20 cellular contexts compared by ENCODE assay signal in the genomic region with DNA sequence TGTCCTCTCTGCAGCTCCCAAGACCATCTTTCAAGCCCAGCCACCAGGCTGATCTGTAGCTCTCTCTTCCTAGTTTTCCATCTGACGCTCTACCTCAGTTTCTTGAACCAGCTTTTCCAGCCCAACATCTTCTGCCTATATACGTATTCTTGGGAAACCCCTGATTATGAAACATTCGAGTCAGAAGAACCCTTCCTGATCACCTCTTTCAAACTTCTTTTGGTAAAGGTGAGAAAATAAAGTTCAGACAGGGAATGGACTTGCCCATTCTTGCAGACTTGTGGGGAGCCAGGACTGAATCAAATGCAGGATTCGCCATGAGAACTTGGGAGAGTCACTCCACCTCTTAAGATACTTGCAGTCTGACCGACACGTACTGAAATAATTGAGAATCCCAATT.
A peak's percentile ranks its signal among the peaks of the same experiment; 100 is the strongest.
DNase-seq lines count a peak whose midpoint lies in the region; ATAC-seq and TF ChIP-seq lines count a peak whose summit lies in the region.
"Had no signal": no experiment of that assay in that cellular context is flagged by ENCODE, and none has a peak within 500 bp of the region (broad histone marks: within the 10 kb centered on the region; RNA-seq: fewer than 3 reads in every experiment).

No MANE protein-coding gene starts in this region.

- H3K36me3 Mint-ChIP-seq in MCF 10A (ENCODE audit: insufficient read depth, unreplicated experiment) (no peaks in the 10 kb centered on the region), nephron progenitor cell (ENCODE audit: low read depth) (peaks cover 91% of the 10 kb centered on the region)
- H3K36me3 Mint-ChIP-seq: CD8-positive, alpha-beta T cell had no signal

- H3K9me3 ChIP-seq in mammary epithelial cell (replicated peaks; ENCODE audit: insufficient read depth, low read length) = no peaks in the 10 kb centered on the region
- H3K9me3 ChIP-seq: A549; BLaER1 treated with 17β-estradiol and CSF1 and Interleukin-3, amounts not matched to agents 10 nM and 100 nM; Caco-2 had no signal

- H3K27ac ChIP-seq in mammary epithelial cell (ENCODE audit: insufficient read depth, low read depth, low read length) = no peak overlapping the region
- no peak overlapping the region for H3K27ac ChIP-seq in epithelial cell of prostate
- H3K27ac ChIP-seq in foreskin keratinocyte = no peak overlapping the region
- H3K27ac ChIP-seq: 22Rv1; A549; BLaER1 treated with 17β-estradiol and CSF1 and Interleukin-3, amounts not matched to agents 10 nM and 100 nM; C4-2B had no signal

- BruUV-seq in mammary epithelial cell (replicated peaks; lab: Mats Ljungman, UMichigan) (no TSS peak), MCF 10A (replicated peaks; lab: Mats Ljungman, UMichigan) (no TSS peak)

- in situ Hi-C loops in mammary epithelial cell (cut with MboI; ENCODE audit: low sequenced_read_pairs in 2 of 2) = no loop called here

- no peaks in the 10 kb centered on the region for H3K27me3 Mint-ChIP-seq in MCF 10A (ENCODE audit: insufficient read depth, unreplicated experiment)
- no peaks in the 10 kb centered on the region for H3K27me3 Mint-ChIP-seq in nephron progenitor cell (ENCODE audit: low read depth, poor library complexity)
- H3K27me3 Mint-ChIP-seq: CD4-positive, alpha-beta T cell had no signal

- DNase-seq in mammary epithelial cell (peak; percentile 12), MCF 10A (ENCODE audit: unreplicated experiment) (no peak), epithelial cell of prostate (ENCODE audit: low read depth, low spot score) (peak; percentile 12), foreskin keratinocyte (peak; percentile 60 to 67), nephron progenitor cell (no peak), epidermal melanocyte (ENCODE audit: insufficient read length, low spot score) (no peak), HPDE6-E6E7 (ENCODE audit: extremely low spot score) (no peak), SKM-1 (lab: John Stamatoyannopoulos, UW; ENCODE audit: unreplicated experiment) (no peak)
- DNase-seq: AML-193; Caco-2; Calu3; CD4-positive, alpha-beta T cell; CD8-positive, alpha-beta T cell; DMS79 treated with DMSO at 0.1 percent for 48 hours; GF-D8 had no signal

- no peaks in the 10 kb centered on the region for H3K36me3 ChIP-seq in mammary epithelial cell (ENCODE audit: insufficient read depth, low read length)
- H3K36me3 ChIP-seq: BLaER1 treated with 17β-estradiol and CSF1 and Interleukin-3, amounts not matched to agents 10 nM and 100 nM had no signal

- POLR2A ChIA-PET in MCF 10A (lab: Yijun Ruan, JAX) = no interaction called here

- no peak overlapping the region for H3K9ac ChIP-seq in mammary epithelial cell (ENCODE audit: insufficient read depth, low read length)
- H3K9ac ChIP-seq: BLaER1 treated with 17β-estradiol and CSF1 and Interleukin-3, amounts not matched to agents 10 nM and 100 nM had no signal

- no peak overlapping the region for H3K4me3 ChIP-seq in mammary epithelial cell (replicated peaks in 1 of 3; ENCODE audit: insufficient read depth in 1 of 3, low read depth in 2 of 3, low read length in 3 of 3)
- H3K4me3 ChIP-seq: A549; BLaER1 treated with 17β-estradiol and CSF1 and Interleukin-3, amounts not matched to agents 10 nM and 100 nM had no signal

- H3K79me2 ChIP-seq in mammary epithelial cell (ENCODE audit: insufficient read depth, low read length) = no peaks in the 10 kb centered on the region

- dilution Hi-C loops in mammary epithelial cell (cut with HindIII; ENCODE audit: low sequenced_read_pairs) = no loop called here

- 71% methylated on average over 6 of the region's 6 CpGs for WGBS in mammary epithelial cell (ENCODE audit: low coverage, missing lambda C conversion rate)

- no peak for TF ChIP-seq CTCF in mammary epithelial cell (conservative IDR thresholded peaks at IDR 0.05 in 1 of 2, IDR thresholded peaks at IDR 0.05 in 1 of 2; ENCODE audit: extremely low read depth in 1 of 2, insufficient read depth in 1 of 2, low read depth in 1 of 2, low read length in 2 of 2)
- no peak for TF ChIP-seq CTCF in MCF 10A (IDR thresholded peaks at IDR 0.05; ENCODE audit: unreplicated experiment)
- no peak for TF ChIP-seq CTCF in foreskin keratinocyte (conservative IDR thresholded peaks at IDR 0.05)
- TF ChIP-seq CTCF in nephron progenitor cell (IDR thresholded peaks at IDR 0.05) = no peak

- H3K27me3 ChIP-seq in mammary epithelial cell (ENCODE audit: insufficient read depth, low read length) (no peaks in the 10 kb centered on the region), foreskin keratinocyte (no peaks in the 10 kb centered on the region)
- H3K27me3 ChIP-seq: BLaER1 treated with 17β-estradiol and CSF1 and Interleukin-3, amounts not matched to agents 10 nM and 100 nM had no signal

- peaks cover 9% of the 10 kb centered on the region for H3K4me1 ChIP-seq in mammary epithelial cell (ENCODE audit: insufficient read depth, low read length)
- H3K4me1 ChIP-seq in foreskin keratinocyte = peaks cover 3% of the 10 kb centered on the region
- H3K4me1 ChIP-seq: A549, Caco-2 had no signal

- no peak overlapping the region for H3K4me3 Mint-ChIP-seq in MCF 10A (ENCODE audit: unreplicated experiment)
- no peak overlapping the region for H3K4me3 Mint-ChIP-seq in nephron progenitor cell
- H3K4me3 Mint-ChIP-seq: B cell; CD4-positive, alpha-beta T cell; CD8-positive, alpha-beta T cell had no signal

- intact Hi-C loops in mammary epithelial cell (cut with micrococcal nuclease) = no loop called here
- intact Hi-C loops in MCF 10A (cut with micrococcal nuclease) = no loop called here

- H4K20me1 ChIP-seq in mammary epithelial cell (ENCODE audit: insufficient read depth, low read length) = no peaks in the 10 kb centered on the region
- H4K20me1 ChIP-seq: BLaER1 treated with 17β-estradiol and CSF1 and Interleukin-3, amounts not matched to agents 10 nM and 100 nM had no signal

- no peak overlapping the region for H2AFZ ChIP-seq in mammary epithelial cell (ENCODE audit: low read depth, low read length)

- H3K4me2 ChIP-seq in mammary epithelial cell (ENCODE audit: insufficient read depth, low read depth, low read length) = no peak overlapping the region
- H3K4me2 ChIP-seq: A549; BLaER1 treated with 17β-estradiol and CSF1 and Interleukin-3, amounts not matched to agents 10 nM and 100 nM had no signal

- H3K4me1 Mint-ChIP-seq in MCF 10A (ENCODE audit: insufficient read depth, unreplicated experiment) = peaks cover 15% of the 10 kb centered on the region
- peaks cover 11% of the 10 kb centered on the region for H3K4me1 Mint-ChIP-seq in nephron progenitor cell
- H3K4me1 Mint-ChIP-seq: B cell had no signal

- H3K9me3 Mint-ChIP-seq in MCF 10A (ENCODE audit: unreplicated experiment) = no peaks in the 10 kb centered on the region
- H3K9me3 Mint-ChIP-seq in nephron progenitor cell = no peaks in the 10 kb centered on the region
- H3K9me3 Mint-ChIP-seq: CD4-positive, alpha-beta T cell; CD8-positive, alpha-beta T cell had no signal

- CTCF ChIA-PET in mammary epithelial cell (lab: Charles Lee; ENCODE audit: low non-redundant PET) = no interaction called here
- CTCF ChIA-PET in MCF 10A (lab: Yijun Ruan, JAX) = interaction anchor here (1.5 kb wide), 1 partner anchor 99 kb away, joined by 4 read pairs; no protein-coding TSS in a partner anchor

- H3K27ac Mint-ChIP-seq in MCF 10A (ENCODE audit: low read depth, unreplicated experiment) (no peak overlapping the region), nephron progenitor cell (peak overlapping the region; percentile 84)
- H3K27ac Mint-ChIP-seq: B cell; CD4-positive, alpha-beta T cell; CD8-positive, alpha-beta T cell had no signal

- ATAC-seq in foreskin keratinocyte = peak; percentile 28
- ATAC-seq: A549; CD8-positive, alpha-beta T cell had no signal

Comparison
In these comparisons a context has a peak if more than half of its experiments do, and no peak if none do; other contexts are left out.
1. DNase-seq: peak in mammary epithelial cell (single experiment), epithelial cell of prostate (single experiment) and foreskin keratinocyte (2 of 2); none in MCF 10A (single experiment), nephron progenitor cell (single experiment), epidermal melanocyte (single experiment), HPDE6-E6E7 (single experiment) and SKM-1 (single experiment).